ENCODE assay signal across 1 cellular context in the genomic region with DNA sequence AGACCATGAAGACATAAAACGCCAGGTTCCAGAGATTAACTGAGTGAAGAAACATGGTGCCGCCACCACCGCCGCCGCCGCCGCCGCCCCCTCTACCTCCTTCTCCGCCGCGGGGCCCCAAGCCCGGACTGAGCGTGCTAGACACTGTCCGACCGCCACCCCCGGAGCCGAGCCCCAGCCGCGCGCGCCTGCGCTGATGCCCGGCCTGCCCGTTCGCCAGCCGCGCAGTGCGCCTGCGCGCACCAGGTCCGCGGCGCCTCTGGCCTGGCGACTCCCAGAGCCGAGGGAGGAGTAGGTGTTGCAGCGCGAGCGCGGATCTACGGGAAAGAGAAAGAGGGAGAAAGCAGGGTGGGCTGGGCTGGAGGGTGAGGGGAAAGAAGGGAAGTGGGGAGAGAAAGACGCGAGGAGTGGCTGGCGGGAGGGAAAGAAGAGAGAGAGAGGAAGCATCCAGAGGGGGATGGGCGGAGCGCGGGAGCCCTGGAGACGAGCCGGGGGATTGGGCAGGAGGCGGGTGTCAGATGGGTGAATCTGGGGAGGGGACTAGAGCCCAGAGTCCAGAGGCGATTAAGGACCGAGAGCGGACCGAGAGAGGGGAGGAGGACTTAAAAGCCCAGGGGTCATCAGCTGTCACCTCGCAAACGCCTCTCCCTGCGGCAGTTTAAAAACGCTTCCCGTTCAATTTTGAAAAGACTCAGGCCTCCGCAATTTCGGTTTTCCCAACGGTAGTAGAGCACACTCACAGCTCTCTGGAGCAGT.
TF ChIP-seq lines count a peak whose summit lies in the region.

TSS of gene PGAP1 (minus strand) at position 146 of the 756 bp plus-strand sequence. CDS start at position 55, 91 bp downstream.

TF ChIP-seq in WTC11, 78 proteins besides CTCF, POLR2A, EP300 and RAD21 (continued from another document):
- TF ChIP-seq AR (CRISPR knock-in tag; IDR thresholded peaks at IDR 0.05) = no peak
- TF ChIP-seq JAZF1 (CRISPR knock-in tag; IDR thresholded peaks at IDR 0.05) = no peak
- TF ChIP-seq, protein P1, sequence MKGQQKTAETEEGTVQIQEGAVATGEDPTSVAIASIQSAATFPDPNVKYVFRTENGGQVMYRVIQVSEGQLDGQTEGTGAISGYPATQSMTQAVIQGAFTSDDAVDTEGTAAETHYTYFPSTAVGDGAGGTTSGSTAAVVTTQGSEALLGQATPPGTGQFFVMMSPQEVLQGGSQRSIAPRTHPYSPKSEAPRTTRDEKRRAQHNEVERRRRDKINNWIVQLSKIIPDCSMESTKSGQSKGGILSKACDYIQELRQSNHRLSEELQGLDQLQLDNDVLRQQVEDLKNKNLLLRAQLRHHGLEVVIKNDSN (CRISPR knock-in tag; IDR thresholded peaks at IDR 0.05) = no peak
- TF ChIP-seq, protein P2, sequence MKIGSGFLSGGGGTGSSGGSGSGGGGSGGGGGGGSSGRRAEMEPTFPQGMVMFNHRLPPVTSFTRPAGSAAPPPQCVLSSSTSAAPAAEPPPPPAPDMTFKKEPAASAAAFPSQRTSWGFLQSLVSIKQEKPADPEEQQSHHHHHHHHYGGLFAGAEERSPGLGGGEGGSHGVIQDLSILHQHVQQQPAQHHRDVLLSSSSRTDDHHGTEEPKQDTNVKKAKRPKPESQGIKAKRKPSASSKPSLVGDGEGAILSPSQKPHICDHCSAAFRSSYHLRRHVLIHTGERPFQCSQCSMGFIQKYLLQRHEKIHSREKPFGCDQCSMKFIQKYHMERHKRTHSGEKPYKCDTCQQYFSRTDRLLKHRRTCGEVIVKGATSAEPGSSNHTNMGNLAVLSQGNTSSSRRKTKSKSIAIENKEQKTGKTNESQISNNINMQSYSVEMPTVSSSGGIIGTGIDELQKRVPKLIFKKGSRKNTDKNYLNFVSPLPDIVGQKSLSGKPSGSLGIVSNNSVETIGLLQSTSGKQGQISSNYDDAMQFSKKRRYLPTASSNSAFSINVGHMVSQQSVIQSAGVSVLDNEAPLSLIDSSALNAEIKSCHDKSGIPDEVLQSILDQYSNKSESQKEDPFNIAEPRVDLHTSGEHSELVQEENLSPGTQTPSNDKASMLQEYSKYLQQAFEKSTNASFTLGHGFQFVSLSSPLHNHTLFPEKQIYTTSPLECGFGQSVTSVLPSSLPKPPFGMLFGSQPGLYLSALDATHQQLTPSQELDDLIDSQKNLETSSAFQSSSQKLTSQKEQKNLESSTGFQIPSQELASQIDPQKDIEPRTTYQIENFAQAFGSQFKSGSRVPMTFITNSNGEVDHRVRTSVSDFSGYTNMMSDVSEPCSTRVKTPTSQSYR (CRISPR knock-in tag; IDR thresholded peaks at IDR 0.05) = no peak; the same call in 1 of the 2 replicates
- peak; percentile 38; the same call in 1 of the 2 replicates for TF ChIP-seq TP53 (CRISPR knock-in tag; IDR thresholded peaks at IDR 0.05)
- TF ChIP-seq ARID4B (CRISPR knock-in tag; IDR thresholded peaks at IDR 0.05; ENCODE audit: borderline replicate concordance) = 0 out of 2 replicates have a peak, but pooled peaks have one; percentile 32
- no peak for TF ChIP-seq NR2C2 (CRISPR knock-in tag; IDR thresholded peaks at IDR 0.05)
- TF ChIP-seq, protein P3, sequence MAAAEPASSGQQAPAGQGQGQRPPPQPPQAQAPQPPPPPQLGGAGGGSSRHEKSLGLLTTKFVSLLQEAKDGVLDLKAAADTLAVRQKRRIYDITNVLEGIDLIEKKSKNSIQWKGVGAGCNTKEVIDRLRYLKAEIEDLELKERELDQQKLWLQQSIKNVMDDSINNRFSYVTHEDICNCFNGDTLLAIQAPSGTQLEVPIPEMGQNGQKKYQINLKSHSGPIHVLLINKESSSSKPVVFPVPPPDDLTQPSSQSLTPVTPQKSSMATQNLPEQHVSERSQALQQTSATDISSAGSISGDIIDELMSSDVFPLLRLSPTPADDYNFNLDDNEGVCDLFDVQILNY (CRISPR knock-in tag; IDR thresholded peaks at IDR 0.05) = peak; percentile 73
- TF ChIP-seq ZNF317 (CRISPR knock-in tag; IDR thresholded peaks at IDR 0.05; ENCODE audit: borderline replicate concordance, low read depth) = no peak
- no peak for TF ChIP-seq OVOL2 (CRISPR knock-in tag; IDR thresholded peaks at IDR 0.05; ENCODE audit: borderline replicate concordance)
- TF ChIP-seq, protein P4, sequence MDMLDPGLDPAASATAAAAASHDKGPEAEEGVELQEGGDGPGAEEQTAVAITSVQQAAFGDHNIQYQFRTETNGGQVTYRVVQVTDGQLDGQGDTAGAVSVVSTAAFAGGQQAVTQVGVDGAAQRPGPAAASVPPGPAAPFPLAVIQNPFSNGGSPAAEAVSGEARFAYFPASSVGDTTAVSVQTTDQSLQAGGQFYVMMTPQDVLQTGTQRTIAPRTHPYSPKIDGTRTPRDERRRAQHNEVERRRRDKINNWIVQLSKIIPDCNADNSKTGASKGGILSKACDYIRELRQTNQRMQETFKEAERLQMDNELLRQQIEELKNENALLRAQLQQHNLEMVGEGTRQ (CRISPR knock-in tag; IDR thresholded peaks at IDR 0.05) = peak; percentile 20; the same call in 1 of the 2 replicates
- 0 out of 2 replicates have a peak, but pooled peaks have one; percentile 33 for TF ChIP-seq CREM (CRISPR knock-in tag; IDR thresholded peaks at IDR 0.05)
- TF ChIP-seq HMGXB4 (CRISPR knock-in tag; IDR thresholded peaks at IDR 0.05) = peak; percentile 77
- TF ChIP-seq SMAD4 (CRISPR knock-in tag; IDR thresholded peaks at IDR 0.05) = no peak
- peak; percentile 37; the same call in 1 of the 2 replicates for TF ChIP-seq FOXK1 (CRISPR knock-in tag; IDR thresholded peaks at IDR 0.05)
- TF ChIP-seq TEAD4 (CRISPR knock-in tag; IDR thresholded peaks at IDR 0.05) = no peak
- peak; percentile 78; the same call in 1 of the 2 replicates for TF ChIP-seq TEAD1 (CRISPR knock-in tag; IDR thresholded peaks at IDR 0.05)
- TF ChIP-seq, protein P5, sequence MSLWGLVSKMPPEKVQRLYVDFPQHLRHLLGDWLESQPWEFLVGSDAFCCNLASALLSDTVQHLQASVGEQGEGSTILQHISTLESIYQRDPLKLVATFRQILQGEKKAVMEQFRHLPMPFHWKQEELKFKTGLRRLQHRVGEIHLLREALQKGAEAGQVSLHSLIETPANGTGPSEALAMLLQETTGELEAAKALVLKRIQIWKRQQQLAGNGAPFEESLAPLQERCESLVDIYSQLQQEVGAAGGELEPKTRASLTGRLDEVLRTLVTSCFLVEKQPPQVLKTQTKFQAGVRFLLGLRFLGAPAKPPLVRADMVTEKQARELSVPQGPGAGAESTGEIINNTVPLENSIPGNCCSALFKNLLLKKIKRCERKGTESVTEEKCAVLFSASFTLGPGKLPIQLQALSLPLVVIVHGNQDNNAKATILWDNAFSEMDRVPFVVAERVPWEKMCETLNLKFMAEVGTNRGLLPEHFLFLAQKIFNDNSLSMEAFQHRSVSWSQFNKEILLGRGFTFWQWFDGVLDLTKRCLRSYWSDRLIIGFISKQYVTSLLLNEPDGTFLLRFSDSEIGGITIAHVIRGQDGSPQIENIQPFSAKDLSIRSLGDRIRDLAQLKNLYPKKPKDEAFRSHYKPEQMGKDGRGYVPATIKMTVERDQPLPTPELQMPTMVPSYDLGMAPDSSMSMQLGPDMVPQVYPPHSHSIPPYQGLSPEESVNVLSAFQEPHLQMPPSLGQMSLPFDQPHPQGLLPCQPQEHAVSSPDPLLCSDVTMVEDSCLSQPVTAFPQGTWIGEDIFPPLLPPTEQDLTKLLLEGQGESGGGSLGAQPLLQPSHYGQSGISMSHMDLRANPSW (CRISPR knock-in tag; conservative IDR thresholded peaks at IDR 0.05; ENCODE audit: low read depth) = 0 out of 2 replicates have a peak, but pooled peaks have one; percentile 42
- TF ChIP-seq AFF4 (CRISPR knock-in tag; IDR thresholded peaks at IDR 0.05; ENCODE audit: borderline replicate concordance) = no peak
- TF ChIP-seq SMAD3 (CRISPR knock-in tag; IDR thresholded peaks at IDR 0.05; ENCODE audit: borderline replicate concordance) = peak; percentile 60; the same call in 1 of the 2 replicates
- TF ChIP-seq SP1 (CRISPR knock-in tag; conservative IDR thresholded peaks at IDR 0.05) = peak; percentile 60
- 0 out of 2 replicates have a peak, but pooled peaks have one; percentile 37 for TF ChIP-seq MYBL2 (CRISPR knock-in tag; IDR thresholded peaks at IDR 0.05)
- TF ChIP-seq KAT7 (CRISPR knock-in tag; IDR thresholded peaks at IDR 0.05; ENCODE audit: borderline replicate concordance) = no peak
- no peak for TF ChIP-seq TCF7 (CRISPR knock-in tag; IDR thresholded peaks at IDR 0.05; ENCODE audit: low read depth)
TF ChIP-seq in WTC11: peak in this region for 18.
